Comparison of ENCODE assay signal across 8 cellular contexts in the genomic region with DNA sequence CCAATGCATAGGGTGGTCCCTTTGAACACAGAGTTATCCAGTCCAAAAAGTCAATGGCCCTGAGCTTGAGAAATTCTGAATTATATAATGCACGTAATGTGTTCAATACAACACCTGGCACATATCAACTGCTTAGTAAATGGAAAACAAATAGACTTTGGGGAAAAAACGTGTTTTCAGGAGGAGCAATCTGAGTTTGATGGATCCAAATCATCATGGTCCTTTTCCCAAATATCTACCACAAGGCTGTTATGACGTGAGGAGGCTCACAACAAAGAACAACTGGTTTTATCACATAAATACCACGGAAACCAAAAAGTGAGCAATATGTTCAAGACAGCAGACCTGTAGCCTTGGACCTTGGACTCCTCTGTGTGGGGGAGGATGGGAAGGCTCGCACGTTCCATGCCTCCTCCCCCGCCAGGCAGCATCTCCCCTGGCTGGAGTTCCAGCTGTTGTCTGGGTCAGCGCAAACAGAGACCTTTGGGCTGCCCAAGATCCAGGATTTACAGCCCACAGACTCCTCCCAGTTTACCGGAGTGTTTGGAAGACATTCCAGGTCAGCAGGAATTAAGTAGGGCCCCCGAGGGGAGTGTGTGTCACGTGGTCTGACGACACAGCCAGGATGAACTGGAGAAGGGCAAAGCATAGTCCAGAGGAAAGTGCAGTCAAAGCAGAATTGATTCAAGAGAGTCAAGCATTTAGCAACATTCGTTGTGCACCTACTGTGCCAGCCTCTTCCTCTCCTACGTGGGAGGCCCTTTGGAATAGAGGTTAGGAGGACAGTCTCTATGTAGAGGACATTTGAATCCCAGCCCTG.
A peak's percentile ranks its signal among the peaks of the same experiment; 100 is the strongest.
DNase-seq lines count a peak whose midpoint lies in the region; ATAC-seq and TF ChIP-seq lines count a peak whose summit lies in the region.
"Had no signal": no experiment of that assay in that cellular context is flagged by ENCODE, and none has a peak within 500 bp of the region (broad histone marks: within the 10 kb centered on the region; RNA-seq: fewer than 3 reads in every experiment).

No MANE protein-coding gene starts in this region.

- H3K4me1 ChIP-seq in HUES6 (ENCODE audit: control insufficient read depth, insufficient read depth, low read length) = peaks cover 12% of the 10 kb centered on the region

- no peak for ATAC-seq in GM18907 (IDR thresholded peaks at IDR 0.05; ENCODE audit: unreplicated experiment)
- ATAC-seq in HG02623 (IDR thresholded peaks at IDR 0.05; ENCODE audit: unreplicated experiment) = no peak

- H3K9me3 ChIP-seq in HUES6 (ENCODE audit: control insufficient read depth, insufficient read depth, low read depth, low read length) (peaks cover 3% of the 10 kb centered on the region; the same call in 1 of the 2 replicates), WERI-Rb-1 (ENCODE audit: severe bottlenecking) (no peaks in the 10 kb centered on the region)

- H3K27ac ChIP-seq in HUES6 (ENCODE audit: low read depth, low read length) (no peak overlapping the region; the same call in 1 of the 2 replicates), WERI-Rb-1 (no peak overlapping the region)

- H3K36me3 ChIP-seq in HUES6 (ENCODE audit: control insufficient read depth, insufficient read depth, low read length) (no peaks in the 10 kb centered on the region), WERI-Rb-1 (no peaks in the 10 kb centered on the region)

- no peak for TF ChIP-seq CTCF in WERI-Rb-1 (IDR thresholded peaks at IDR 0.05; ENCODE audit: low read depth, low read length)

- DNase-seq in WERI-Rb-1 (peak; percentile 87), iPS-NIHi11 (ENCODE audit: low spot score) (peak; percentile 78), skeletal muscle cell (ENCODE audit: low read depth) (peak; percentile 29), NCI-H187 (lab: John Stamatoyannopoulos, UW) (no peak)
- DNase-seq: NCI-H345 had no signal

- H3K27me3 ChIP-seq in HUES6 (ENCODE audit: control insufficient read depth, insufficient read depth, low read length) (no peaks in the 10 kb centered on the region), WERI-Rb-1 (ENCODE audit: insufficient read depth, low read depth, severe bottlenecking) (no peaks in the 10 kb centered on the region)

- no peak overlapping the region for H3K9ac ChIP-seq in HUES6 (ENCODE audit: low read length)

- peak overlapping the region; percentile 32 for H3K4me3 ChIP-seq in HUES6 (ENCODE audit: low read depth, low read length)
- H3K4me3 ChIP-seq in WERI-Rb-1 (ENCODE audit: low read depth, low read length) = peak overlapping the region; percentile 19
- peak overlapping the region; percentile 25 for H3K4me3 ChIP-seq in skeletal muscle cell (ENCODE audit: low read depth, low read length)

Comparison
In these comparisons a context has a peak if more than half of its experiments do, and no peak if none do; other contexts are left out.
1. DNase-seq: peak in WERI-Rb-1 (single experiment), iPS-NIHi11 (single experiment) and skeletal muscle cell (single experiment); none in NCI-H187 (0 of 2).
2. Peak in every context shown above with its lines, with median percentiles within 50 percentile points of each other: H3K4me3 ChIP-seq.